In genomic region chr19:46896076-46896794, GRCh38 we compare ENCODE assay signal across 1 cellular context.
A peak's percentile ranks its signal among the peaks of the same experiment; 100 is the strongest.
TF ChIP-seq lines count a peak whose summit lies in the region.

No MANE protein-coding gene starts in this region.

TF ChIP-seq in K562, 482 proteins besides CTCF, POLR2A, EP300 and RAD21:
- TF ChIP-seq THAP12 (CRISPR knock-in tag; IDR thresholded peaks at IDR 0.05) (no peak), ESRRA (IDR thresholded peaks at IDR 0.05; ENCODE audit: borderline replicate concordance, low read depth) (peak; percentile 46; the same call in 1 of the 2 replicates), RCOR1 (IDR thresholded peaks at IDR 0.05; ENCODE audit: borderline replicate concordance in 1 of 2, low read depth in 2 of 2, low read length in 2 of 2) (no peak), REST (CRISPR knock-in tag; IDR thresholded peaks at IDR 0.05; ENCODE audit: low read depth) (no peak), NCOA1 (IDR thresholded peaks at IDR 0.05; ENCODE audit: low read depth) (no peak)
TF ChIP-seq in K562: peak in this region for 1.
